In the genomic region with DNA sequence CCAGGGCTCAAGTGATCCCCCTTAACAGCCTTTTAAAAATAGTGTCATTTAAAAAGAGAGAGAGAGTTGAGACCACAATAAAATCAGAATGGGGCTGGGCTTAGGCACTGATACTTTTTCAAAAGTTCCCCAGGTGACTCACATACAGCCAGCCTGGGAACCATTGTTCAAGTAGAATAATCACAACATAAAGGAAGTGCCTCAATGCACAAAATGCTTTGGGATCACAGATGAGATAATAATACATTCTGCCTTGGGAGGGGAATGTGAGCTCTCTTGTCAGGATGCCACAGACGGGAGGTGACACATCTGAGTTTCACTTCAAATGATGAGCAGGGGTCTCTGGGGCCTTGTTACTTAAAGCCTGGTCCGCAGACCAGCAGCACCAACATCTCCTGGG, we compare ENCODE assay signal across 30 cellular contexts. TPM values are rescaled to one million over a fixed set of nuclear protein-coding genes. Genes with fewer than 3 reads are reported as not detected.
A peak's percentile ranks its signal among the peaks of the same experiment; 100 is the strongest.
DNase-seq lines count a peak whose midpoint lies in the region; ATAC-seq and TF ChIP-seq lines count a peak whose summit lies in the region.
"Had no signal": no experiment of that assay in that cellular context is flagged by ENCODE, and none has a peak within 500 bp of the region (broad histone marks: within the 10 kb centered on the region; RNA-seq: fewer than 3 reads in every experiment).

No MANE protein-coding gene starts in this region.

- no peaks in the 10 kb centered on the region for H3K9me3 Mint-ChIP-seq in activated T-helper 17 cell treated with anti-CD3 and anti-CD28 coated beads, Interleukin-2, amount 50 U/mL, for 72 hours

- H3K4me3 ChIP-seq in epithelial cell of esophagus (ENCODE audit: low read length) (no peak overlapping the region), left lung (no peak overlapping the region)
- H3K4me3 ChIP-seq: BLaER1 treated with 17β-estradiol and CSF1 and Interleukin-3, amounts not matched to agents 10 nM and 100 nM; GM23248; K562; PC-9 had no signal

- H3K27me3 ChIP-seq in left lung: no peaks in the 10 kb centered on the region
- H3K27me3 ChIP-seq: BLaER1 treated with 17β-estradiol and CSF1 and Interleukin-3, amounts not matched to agents 10 nM and 100 nM had no signal

- no peak overlapping the region for H3K27ac ChIP-seq in left lung
- H3K27ac ChIP-seq: BLaER1 treated with 17β-estradiol and CSF1 and Interleukin-3, amounts not matched to agents 10 nM and 100 nM; GM23248; PC-9 had no signal

- intact Hi-C loops in left lung (cut with DNase I): no loop called here

- H3K27me3 Mint-ChIP-seq in activated T-helper 17 cell treated with anti-CD3 and anti-CD28 coated beads, Interleukin-2, amount 50 U/mL, for 72 hours: no peaks in the 10 kb centered on the region

- DNase-seq in HT1080 (ENCODE audit: low read depth): peak; percentile 21
- DNase-seq in astrocyte of the hippocampus (ENCODE audit: low read depth, low spot score): peak; percentile 27
- DNase-seq in epithelial cell of esophagus (ENCODE audit: low read depth): peak; percentile 45
- peak; percentile 17 for DNase-seq in kidney glomerular epithelial cell (lab: John Stamatoyannopoulos, UW)
- no peak for DNase-seq in left lung
- DNase-seq in NCI-H1092 treated with DMSO at 0.1 percent for 48 hours (lab: John Stamatoyannopoulos, UW): no peak
- DNase-seq: AML-193; CD4-positive, alpha-beta memory T cell; COR-L47; DMS53; GM23248; H7; Kasumi-1; NCI-H1105 treated with DMSO at 0.1 percent for 48 hours; NCI-H2029 treated with DMSO at 0.1 percent for 48 hours; NCI-H2227 treated with DMSO at 0.1 percent for 48 hours; NCI-H774; PC-9; Right ventricle myocardium superior had no signal

- no peaks in the 10 kb centered on the region for H3K36me3 Mint-ChIP-seq in activated T-helper 17 cell treated with anti-CD3 and anti-CD28 coated beads, Interleukin-2, amount 50 U/mL, for 72 hours (ENCODE audit: low read depth)
- H3K36me3 Mint-ChIP-seq: CD4-positive, alpha-beta memory T cell had no signal

- H3K36me3 ChIP-seq in left lung: no peaks in the 10 kb centered on the region
- H3K36me3 ChIP-seq: BLaER1 treated with 17β-estradiol and CSF1 and Interleukin-3, amounts not matched to agents 10 nM and 100 nM had no signal

- H3K4me3 Mint-ChIP-seq in activated T-helper 17 cell treated with anti-CD3 and anti-CD28 coated beads, Interleukin-2, amount 50 U/mL, for 72 hours: no peak overlapping the region
- H3K4me3 Mint-ChIP-seq: CD4-positive, alpha-beta memory T cell had no signal

- H3K27ac Mint-ChIP-seq in activated T-helper 17 cell treated with anti-CD3 and anti-CD28 coated beads, Interleukin-2, amount 50 U/mL, for 72 hours: no peak overlapping the region
- H3K27ac Mint-ChIP-seq: CD4-positive, alpha-beta memory T cell had no signal

- no peak for TF ChIP-seq CTCF in epithelial cell of esophagus (IDR thresholded peaks at IDR 0.05; ENCODE audit: insufficient read depth, low read depth, low read length, missing control alignments)
- no peak for TF ChIP-seq CTCF in left lung (IDR thresholded peaks at IDR 0.05)

- ATAC-seq in GM18517 (IDR thresholded peaks at IDR 0.05; ENCODE audit: unreplicated experiment): no peak
- no peak for ATAC-seq in activated T-helper 17 cell treated with anti-CD3 and anti-CD28 coated beads, Interleukin-2, amount 50 U/mL, for 72 hours (replicated peaks)
- ATAC-seq in left lung: no peak
- ATAC-seq: K562 had no signal

- H3K4me1 ChIP-seq in left lung: no peaks in the 10 kb centered on the region

- no peaks in the 10 kb centered on the region for H3K4me1 Mint-ChIP-seq in activated T-helper 17 cell treated with anti-CD3 and anti-CD28 coated beads, Interleukin-2, amount 50 U/mL, for 72 hours

- no peaks in the 10 kb centered on the region for H3K9me3 ChIP-seq in left lung
- H3K9me3 ChIP-seq: BLaER1 treated with 17β-estradiol and CSF1 and Interleukin-3, amounts not matched to agents 10 nM and 100 nM had no signal

RNA-seq across cellular contexts. Expression of a gene that starts 34.0 kb away (rescaled TPM):
- total RNA-seq in HT1080 (2014; rRNA removed; shearing (Covaris generic)): not detected in 2 replicates
- not detected in 2 replicates for polyA plus RNA-seq in HT1080 (2015; cell fraction: cytosol; rRNA removed)
- not detected in 2 replicates for polyA plus RNA-seq in HT1080 (2015; cell fraction: nucleus; rRNA removed)
- not detected for total RNA-seq in activated T-helper 17 cell treated with anti-CD3 and anti-CD28 coated beads, Interleukin-2, amount 50 U/mL, for 72 hours
- not detected for total RNA-seq in left lung
- total RNA-seq: CD4-positive, alpha-beta memory T cell; Daoy; G401; GM23248; K562; M059J; NCI-H460; PC-9; Right ventricle myocardium superior; RPMI7951; SK-MEL-5 had no signal
- polyA plus RNA-seq: AG04450; CD4-positive, alpha-beta memory T cell; GM23248; K562 had no signal

Comparison
In these comparisons a context has a peak if more than half of its experiments do, and no peak if none do; other contexts are left out.
1. DNase-seq: peak in HT1080 (single experiment), astrocyte of the hippocampus (single experiment), epithelial cell of esophagus (single experiment) and kidney glomerular epithelial cell (single experiment); none in left lung (0 of 2) and NCI-H1092 treated with DMSO at 0.1 percent for 48 hours (single experiment).